ENCODE assay signal across 15 cellular contexts in the genomic region with DNA sequence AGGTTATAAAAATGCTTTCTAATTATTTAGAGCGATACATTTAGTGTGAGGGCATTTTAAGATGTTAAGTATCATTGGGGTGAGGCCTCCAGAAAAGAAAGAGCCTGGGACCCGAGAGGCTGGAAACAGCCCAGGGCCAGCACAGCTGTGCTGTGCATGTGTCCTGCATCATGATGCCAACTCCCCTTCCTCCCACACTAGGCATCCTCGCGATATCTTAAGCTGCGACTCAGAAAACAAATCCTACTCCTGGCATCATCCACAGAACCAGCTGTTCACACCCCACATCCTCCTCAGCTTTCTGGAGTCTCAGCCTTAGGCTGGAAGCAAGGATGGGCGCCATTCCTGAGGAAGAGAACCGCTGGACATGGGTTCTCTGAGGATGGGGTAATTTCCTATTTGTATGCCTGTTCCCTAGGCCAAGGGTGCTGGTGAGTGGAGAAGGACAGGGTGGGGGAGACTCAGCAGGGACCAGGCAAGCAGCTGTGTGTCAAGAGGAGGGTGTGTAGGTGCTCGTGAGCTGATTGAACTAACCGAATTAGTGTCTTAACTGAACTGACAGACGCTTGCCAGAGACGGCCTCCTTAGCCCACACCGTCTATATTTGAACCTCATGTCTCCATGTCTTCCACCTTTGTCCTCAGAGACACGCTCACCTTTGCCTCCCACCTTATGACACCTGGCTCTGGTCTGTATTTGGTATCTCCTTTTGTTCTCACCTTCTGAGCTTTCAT. TPM values are rescaled to one million over a fixed set of nuclear protein-coding genes. Genes with fewer than 3 reads are reported as not detected.
DNase-seq lines count a peak whose midpoint lies in the region; ATAC-seq and TF ChIP-seq lines count a peak whose summit lies in the region.
"Had no signal": no experiment of that assay in that cellular context is flagged by ENCODE, and none has a peak within 500 bp of the region (broad histone marks: within the 10 kb centered on the region; RNA-seq: fewer than 3 reads in every experiment).

No MANE protein-coding gene starts in this region.

- WGBS in endodermal cell (ENCODE audit: insufficient coverage in 1 of 2, insufficient read length in 1 of 2), 2 experiments = 93 to 96% methylated on average over 7 to 13 of the region's 13 CpGs

- no peak overlapping the region for H3K4me3 Mint-ChIP-seq in endodermal cell
- H3K4me3 Mint-ChIP-seq: CD8-positive, alpha-beta memory T cell; central memory CD8-positive, alpha-beta T cell had no signal

- H3K4me1 Mint-ChIP-seq in endodermal cell = peaks cover 7% of the 10 kb centered on the region

- H3K4me3 ChIP-seq in MG63 (no peak overlapping the region), dorsolateral prefrontal cortex (peak overlapping the region in 46 of 59 donors; percentile 0 to 50 (median 28)), endodermal cell (ENCODE audit: low read length) (no peak overlapping the region)
- H3K4me3 ChIP-seq: prostate gland had no signal

- no peaks in the 10 kb centered on the region for H3K27me3 Mint-ChIP-seq in endodermal cell (ENCODE audit: insufficient read depth)
- H3K27me3 Mint-ChIP-seq: CD8-positive, alpha-beta memory T cell; central memory CD8-positive, alpha-beta T cell had no signal

- no peak overlapping the region for H3K9ac ChIP-seq in endodermal cell (ENCODE audit: extremely low read depth, low read length, poor library complexity, severe bottlenecking)

- H3K27ac ChIP-seq in dorsolateral prefrontal cortex (peak overlapping the region in 53 of 59 donors; percentile 6 to 80 (median 64)), substantia nigra (ENCODE audit: low read depth, low read length, poor library complexity, severe bottlenecking) (peak overlapping the region; percentile 47), endodermal cell (ENCODE audit: low read depth, low read length) (no peak overlapping the region)
- H3K27ac ChIP-seq: epithelial cell of prostate, prostate gland had no signal

- H3K36me3 Mint-ChIP-seq in endodermal cell (ENCODE audit: low read depth) = peaks cover 16% of the 10 kb centered on the region

- H3K36me3 ChIP-seq in MG63 (no peaks in the 10 kb centered on the region; the same call in 1 of the 2 replicates), endodermal cell (ENCODE audit: control insufficient read depth, insufficient read depth, low read length) (peaks cover 5% of the 10 kb centered on the region)
- H3K36me3 ChIP-seq: prostate gland had no signal

- no peak for TF ChIP-seq CTCF in dorsolateral prefrontal cortex (IDR thresholded peaks at IDR 0.05 in 54 of 56, conservative IDR thresholded peaks at IDR 0.05 in 2 of 56; ENCODE audit: low read depth in 1 of 56, partially characterized antibody in 56 of 56)
- TF ChIP-seq CTCF in endodermal cell (conservative IDR thresholded peaks at IDR 0.05) = no peak

- ATAC-seq in HG03108 (IDR thresholded peaks at IDR 0.05; ENCODE audit: unreplicated experiment) (no peak), GM21526 (IDR thresholded peaks at IDR 0.05; ENCODE audit: low FRiP score, unreplicated experiment) (no peak)

- H3K9me3 ChIP-seq in MG63 (no peaks in the 10 kb centered on the region), endodermal cell (ENCODE audit: control insufficient read depth, low read length) (no peaks in the 10 kb centered on the region)
- H3K9me3 ChIP-seq: prostate gland had no signal

- no peaks in the 10 kb centered on the region for H3K9me3 Mint-ChIP-seq in endodermal cell
- H3K9me3 Mint-ChIP-seq: CD8-positive, alpha-beta memory T cell; central memory CD8-positive, alpha-beta T cell had no signal

- H3K27ac Mint-ChIP-seq in endodermal cell = no peak overlapping the region

- DNase-seq in MG63 = peak; percentile 41
- DNase-seq in dorsolateral prefrontal cortex = peak in 3 of 10 donors; percentile 32 to 49 (median 43)
- peak; percentile 20 for DNase-seq in left kidney (ENCODE audit: low read depth, low spot score)
- peak in 13 of 49 donors; percentile 5 to 47 (median 16) for DNase-seq in substantia nigra (lab: John Stamatoyannopoulos, UW)
- no peak for DNase-seq in endodermal cell
- no peak for DNase-seq in KG1 (lab: John Stamatoyannopoulos, UW)
- DNase-seq: activated gamma-delta T cell treated with Interleukin-2 at 50 U/mL for 16 hours; CD8-positive, alpha-beta memory T cell; stimulated activated CD4-positive, alpha-beta T cell treated with anti-CD3 and anti-CD28 coated beads, Interleukin-2, amount 100 ng/mL, for 48 hours had no signal

- H3K27me3 ChIP-seq in MG63 (no peaks in the 10 kb centered on the region), dorsolateral prefrontal cortex (no peaks in the 10 kb centered on the region), endodermal cell (ENCODE audit: control insufficient read depth, insufficient read depth, low read length, poor library complexity, severe bottlenecking) (no peaks in the 10 kb centered on the region)

- no peaks in the 10 kb centered on the region for H3K4me1 ChIP-seq in endodermal cell (ENCODE audit: control insufficient read depth, insufficient read depth, low read length)
- H3K4me1 ChIP-seq: prostate gland had no signal

- intact Hi-C loops in dorsolateral prefrontal cortex (cut with DNase I) = loop anchor here (5.0 to 10.0 kb wide), 2 partner anchors 226 to 239 kb away; a partner anchor contains a TSS

RNA-seq across cellular contexts. Expression of a gene that starts 15.6 kb away (rescaled TPM):
- total RNA-seq in MG63 (2014; rRNA removed; shearing (Covaris generic); ENCODE audit: low replicate concordance) = 54.4 and 107 TPM in 2 replicates
- total RNA-seq in dorsolateral prefrontal cortex = 10 to 100 TPM; 42.9 to 84.1 (median 60.3) TPM
- 10 to 100 TPM; 97.5 to 98.9 TPM for total RNA-seq in endodermal cell
- 65.0 TPM for polyA plus RNA-seq in endodermal cell (2013, experiment 1 of 2)
- polyA plus RNA-seq in endodermal cell (2013, experiment 2 of 2) = 59.2 TPM

RNA-seq across cellular contexts. Expression of a gene that starts 21.9 kb away (rescaled TPM):
- total RNA-seq in MG63 (2014; rRNA removed; shearing (Covaris generic); ENCODE audit: low replicate concordance) = not detected in 2 replicates
- total RNA-seq in dorsolateral prefrontal cortex (1 to 10 TPM in 1 of 120 experiments, under 1 TPM in 65, not detected in 54; 0.14 to 1.2 (median 0.31) TPM), endodermal cell (under 1 TPM; 0.22 to 0.26 TPM)
- 0.18 TPM for polyA plus RNA-seq in endodermal cell (2013, experiment 1 of 2)
- 0.08 TPM for polyA plus RNA-seq in endodermal cell (2013, experiment 2 of 2)
- total RNA-seq: G401 had no signal
- polyA plus RNA-seq: CD8-positive, alpha-beta memory T cell had no signal

RNA-seq across cellular contexts. Expression of a gene that starts 39.8 kb away (rescaled TPM):
- 4.8 and 8.6 TPM in 2 replicates for total RNA-seq in MG63 (2014; rRNA removed; shearing (Covaris generic); ENCODE audit: low replicate concordance)
- total RNA-seq in dorsolateral prefrontal cortex (10 to 100 TPM; 31.6 to 78.4 (median 47.7) TPM), endodermal cell (10 to 100 TPM; 33.8 to 45.6 TPM)
- polyA plus RNA-seq in endodermal cell (2013, experiment 1 of 2) = 29.5 TPM
- 25.0 TPM for polyA plus RNA-seq in endodermal cell (2013, experiment 2 of 2)

RNA-seq across cellular contexts. Expression of a gene that starts 44.7 kb away (rescaled TPM):
- not detected in 2 replicates for total RNA-seq in MG63 (2014; rRNA removed; shearing (Covaris generic); ENCODE audit: low replicate concordance)
- total RNA-seq in dorsolateral prefrontal cortex (100 to 1,000 TPM in 36 of 120 experiments, 10 to 100 TPM in 84; 31.1 to 139 (median 94.3) TPM), endodermal cell (1 to 10 TPM in 1 of 2 donors, under 1 TPM in 1; 1.00 to 1.5 TPM)
- 0.50 TPM for polyA plus RNA-seq in endodermal cell (2013, experiment 1 of 2)
- 0.25 TPM for polyA plus RNA-seq in endodermal cell (2013, experiment 2 of 2)

Comparison
In these comparisons a context has a peak if more than half of its experiments do, and no peak if none do; other contexts are left out.
1. DNase-seq: peak in MG63 (single experiment) and left kidney (single experiment); none in endodermal cell (single experiment) and KG1 (single experiment).
2. H3K4me3 ChIP-seq: peak in dorsolateral prefrontal cortex (46 of 59); none in MG63 (single experiment) and endodermal cell (single experiment).